Comparison of ENCODE assay signal across 8 cellular contexts in the genomic region with DNA sequence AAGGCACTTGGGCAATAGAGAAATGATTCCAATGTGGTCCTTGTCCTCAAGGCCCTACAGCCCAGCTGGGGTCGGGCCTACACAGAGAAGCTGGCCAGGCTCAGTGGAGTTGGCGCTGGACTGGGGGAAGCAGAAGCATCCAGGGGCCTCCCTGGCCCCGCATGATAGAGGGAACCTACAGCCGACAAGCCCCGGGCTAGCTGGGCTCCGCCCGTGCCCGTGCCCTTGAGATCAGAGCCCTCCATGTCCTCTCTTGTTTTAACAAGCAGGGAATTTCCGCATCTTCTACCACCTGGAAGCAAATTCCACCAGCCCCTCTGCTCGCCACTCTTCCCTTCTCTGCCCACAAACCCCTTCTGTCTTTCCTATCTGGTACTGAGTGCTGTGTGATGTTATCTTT. TPM values are rescaled to one million over a fixed set of nuclear protein-coding genes. Genes with fewer than 3 reads are reported as not detected.
"Had no signal": no experiment of that assay in that cellular context is flagged by ENCODE, and none has a peak within 500 bp of the region (broad histone marks: within the 10 kb centered on the region; RNA-seq: fewer than 3 reads in every experiment).

No MANE protein-coding gene starts in this region.

- H3K27ac ChIP-seq: HL-60 had no signal

- DNase-seq: IMR-90, KBM-7, KG1 had no signal

- H3K4me3 ChIP-seq: K562 had no signal

- FAIRE-seq: HepG2, K562 had no signal

- ATAC-seq: HepG2, K562 had no signal

RNA-seq across cellular contexts. Expression of gene CYTL1, which starts 31.6 kb away (rescaled TPM):
- total RNA-seq: HepG2, HT-29, K562 had no signal
- polyA plus RNA-seq: HepG2, IgD-negative memory B cell, K562 had no signal
